Comparison of ENCODE assay signal across 24 cellular contexts in the genomic region with DNA sequence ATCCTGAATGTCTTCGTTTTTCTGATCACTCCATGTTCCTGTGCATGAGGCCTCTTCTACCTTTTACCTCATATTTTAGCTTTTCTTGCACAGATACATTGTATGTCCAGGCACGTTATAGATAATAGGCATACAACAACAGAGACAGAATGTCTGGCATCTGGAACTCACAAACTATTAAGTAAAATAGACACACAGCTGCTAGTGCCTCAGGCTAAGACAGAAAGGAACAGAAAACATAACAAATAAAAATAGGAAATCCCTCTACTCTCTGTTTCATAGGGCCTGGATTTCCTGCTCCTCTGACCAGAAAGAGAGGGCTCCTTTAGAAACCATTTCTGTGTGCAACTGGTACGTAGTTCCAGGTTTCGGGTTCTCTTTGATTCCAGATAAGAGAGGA. TPM values are rescaled to one million over a fixed set of nuclear protein-coding genes. Genes with fewer than 3 reads are reported as not detected.
DNase-seq lines count a peak whose midpoint lies in the region; ATAC-seq and TF ChIP-seq lines count a peak whose summit lies in the region.
"Had no signal": no experiment of that assay in that cellular context is flagged by ENCODE, and none has a peak within 500 bp of the region (broad histone marks: within the 10 kb centered on the region; RNA-seq: fewer than 3 reads in every experiment).

No MANE protein-coding gene starts in this region.

- no TSS peak for BruUV-seq in MCF 10A (replicated peaks; lab: Mats Ljungman, UMichigan)

- no peak for ATAC-seq in natural killer cell
- ATAC-seq: CD8-positive, alpha-beta T cell; GM12878 had no signal

- TF ChIP-seq CTCF in MCF 10A (IDR thresholded peaks at IDR 0.05; ENCODE audit: unreplicated experiment): no peak
- TF ChIP-seq CTCF in breast epithelium (IDR thresholded peaks at IDR 0.05): no peak
- no peak for TF ChIP-seq CTCF in VCaP (conservative IDR thresholded peaks at IDR 0.05)
- TF ChIP-seq CTCF in mesothelial cell of epicardium (IDR thresholded peaks at IDR 0.05; ENCODE audit: unreplicated experiment): no peak
- TF ChIP-seq CTCF in natural killer cell (IDR thresholded peaks at IDR 0.05): no peak

- H3K4me3 Mint-ChIP-seq in MCF 10A (ENCODE audit: unreplicated experiment) (no peak overlapping the region), mesothelial cell of epicardium (no peak overlapping the region), natural killer cell (no peak overlapping the region)
- H3K4me3 Mint-ChIP-seq: CD8-positive, alpha-beta T cell had no signal

- intact Hi-C loops in MCF 10A (cut with micrococcal nuclease) (no loop called here), breast epithelium (cut with DNase I; ENCODE audit: low total_unique reads) (no loop called here), natural killer cell (cut with micrococcal nuclease) (no loop called here)

- H3K27me3 Mint-ChIP-seq in MCF 10A (ENCODE audit: insufficient read depth, unreplicated experiment) (no peaks in the 10 kb centered on the region), mesothelial cell of epicardium (ENCODE audit: low read depth) (no peaks in the 10 kb centered on the region), natural killer cell (ENCODE audit: low read depth in 2 of 2) (no peaks in the 10 kb centered on the region)

- DNase-seq in MCF 10A (ENCODE audit: unreplicated experiment) (no peak), breast epithelium (ENCODE audit: low spot score in 2 of 2) (no peak), mesothelial cell of epicardium (ENCODE audit: low spot score in 2 of 2, unreplicated experiment in 2 of 2) (no peak), hypothalamus (lab: John Stamatoyannopoulos, UW) (no peak), Kasumi-1 (lab: John Stamatoyannopoulos, UW) (no peak), natural killer cell (no peak), 8988T (no peak)
- DNase-seq: Calu3; CD8-positive, alpha-beta T cell; DMS53; EL; KG1; NCI-H1048; NCI-H1694; NCI-H2081 treated with DMSO at 0.1 percent for 48 hours; NCI-H2227 treated with DMSO at 0.1 percent for 48 hours; NCI-H524; PC-9; SIG-M5 had no signal

- no peak for TF ChIP-seq POLR2A in breast epithelium (IDR thresholded peaks at IDR 0.05)

- H3K27ac Mint-ChIP-seq in MCF 10A (ENCODE audit: low read depth, unreplicated experiment) (peak overlapping the region; percentile 18), mesothelial cell of epicardium (peak overlapping the region; percentile 35), natural killer cell (no peak overlapping the region)
- H3K27ac Mint-ChIP-seq: CD8-positive, alpha-beta T cell had no signal

- no peak overlapping the region for H3K27ac ChIP-seq in breast epithelium
- H3K27ac ChIP-seq in VCaP: peak overlapping the region; percentile 39; the same call in 1 of the 2 replicates
- H3K27ac ChIP-seq: BLaER1 treated with 17β-estradiol and CSF1 and Interleukin-3, amounts not matched to agents 10 nM and 100 nM; PC-9; RWPE1 had no signal

- H3K9me3 ChIP-seq in breast epithelium: no peaks in the 10 kb centered on the region
- H3K9me3 ChIP-seq: HAP-1 had no signal

- POLR2A ChIA-PET in MCF 10A (lab: Yijun Ruan, JAX): interaction anchor here (0.7 kb wide), 1 partner anchor 861 kb away, joined by 5 read pairs; no protein-coding TSS in a partner anchor

- H3K4me1 Mint-ChIP-seq in MCF 10A (ENCODE audit: insufficient read depth, unreplicated experiment) (no peaks in the 10 kb centered on the region), mesothelial cell of epicardium (peaks cover 22% of the 10 kb centered on the region), natural killer cell (no peaks in the 10 kb centered on the region)

- CTCF ChIA-PET in MCF 10A (lab: Yijun Ruan, JAX): no interaction called here

- H3K36me3 Mint-ChIP-seq in MCF 10A (ENCODE audit: insufficient read depth, unreplicated experiment) (no peaks in the 10 kb centered on the region), mesothelial cell of epicardium (no peaks in the 10 kb centered on the region), natural killer cell (no peaks in the 10 kb centered on the region)
- H3K36me3 Mint-ChIP-seq: CD8-positive, alpha-beta T cell had no signal

- no peaks in the 10 kb centered on the region for H3K4me1 ChIP-seq in breast epithelium
- H3K4me1 ChIP-seq: BLaER1 treated with 17β-estradiol and CSF1 and Interleukin-3, amounts not matched to agents 10 nM and 100 nM; HAP-1 had no signal

- H3K9me3 Mint-ChIP-seq in MCF 10A (ENCODE audit: unreplicated experiment) (no peaks in the 10 kb centered on the region), mesothelial cell of epicardium (peaks cover 3% of the 10 kb centered on the region), natural killer cell (no peaks in the 10 kb centered on the region)
- H3K9me3 Mint-ChIP-seq: CD8-positive, alpha-beta T cell had no signal

- H3K36me3 ChIP-seq in breast epithelium: no peaks in the 10 kb centered on the region
- H3K36me3 ChIP-seq: BLaER1 treated with 17β-estradiol and CSF1 and Interleukin-3, amounts not matched to agents 10 nM and 100 nM; HAP-1 had no signal

- H3K27me3 ChIP-seq in breast epithelium: no peaks in the 10 kb centered on the region
- H3K27me3 ChIP-seq: BLaER1 treated with 17β-estradiol and CSF1 and Interleukin-3, amounts not matched to agents 10 nM and 100 nM had no signal

- H3K4me3 ChIP-seq in breast epithelium: no peak overlapping the region
- H3K4me3 ChIP-seq: BLaER1 treated with 17β-estradiol and CSF1 and Interleukin-3, amounts not matched to agents 10 nM and 100 nM; GM12878; HAP-1; PC-9 had no signal

RNA-seq across cellular contexts. Expression of gene ATXN7L3B, which starts 48.6 kb away (rescaled TPM):
- 21.1 and 28.2 TPM in 2 replicates for total RNA-seq in MCF 10A (2022)
- total RNA-seq in breast epithelium: 10 to 100 TPM; 17.8 to 33.1 (median 22.3) TPM
- total RNA-seq in mesothelial cell of epicardium: 73.5 to 76.9 TPM (median 73.9 TPM) in 3 replicates
- total RNA-seq in natural killer cell: 10 to 100 TPM; 49.0 to 61.4 (median 51.6) TPM

Comparison
In these comparisons a context has a peak if more than half of its experiments do, and no peak if none do; other contexts are left out.
1. H3K27ac Mint-ChIP-seq: peak in MCF 10A (single experiment) and mesothelial cell of epicardium (single experiment); none in natural killer cell (0 of 2).